ENCODE assay signal across 20 cellular contexts in genomic region chr15:51079226-51079625, GRCh38. TPM values are rescaled to one million over a fixed set of nuclear protein-coding genes. Genes with fewer than 3 reads are reported as not detected.
DNase-seq lines count a peak whose midpoint lies in the region; ATAC-seq and TF ChIP-seq lines count a peak whose summit lies in the region.
"Had no signal": no experiment of that assay in that cellular context is flagged by ENCODE, and none has a peak within 500 bp of the region (broad histone marks: within the 10 kb centered on the region; RNA-seq: fewer than 3 reads in every experiment).

No MANE protein-coding gene starts in this region.

- TF ChIP-seq CTCF in right atrium auricular region (IDR thresholded peaks at IDR 0.05), result no peak
- no peak for TF ChIP-seq CTCF in mucosa of descending colon (IDR thresholded peaks at IDR 0.05)

- H3K4me3 Mint-ChIP-seq in activated T-helper 17 cell treated with anti-CD3 and anti-CD28 coated beads, Interleukin-2, amount 50 U/mL, for 72 hours, result peak overlapping the region; percentile 0
- peak overlapping the region in 1 of 2 donors; percentile 10 for H3K4me3 Mint-ChIP-seq in stimulated activated naive B cell treated with anti-CD40 and anti-IgM and Interleukin-4, amounts not matched to agents 10 μg/mL and 1 μg/mL and 100 μg/mL, for 72 hours
- H3K4me3 Mint-ChIP-seq: CD8-positive, alpha-beta T cell had no signal

- intact Hi-C loops in left ventricle myocardium superior (cut with micrococcal nuclease), result no loop called here
- intact Hi-C loops in mucosa of descending colon (cut with DNase I, micrococcal nuclease), result no loop called here

- H3K27me3 ChIP-seq in right atrium auricular region, result no peaks in the 10 kb centered on the region
- H3K27me3 ChIP-seq: BLaER1 treated with 17β-estradiol and CSF1 and Interleukin-3, amounts not matched to agents 10 nM and 100 nM; Peyer's patch had no signal

- H3K27me3 Mint-ChIP-seq in activated T-helper 17 cell treated with anti-CD3 and anti-CD28 coated beads, Interleukin-2, amount 50 U/mL, for 72 hours, result peaks cover 15% of the 10 kb centered on the region
- H3K27me3 Mint-ChIP-seq in stimulated activated naive B cell treated with anti-CD40 and anti-IgM and Interleukin-4, amounts not matched to agents 10 μg/mL and 1 μg/mL and 100 μg/mL, for 72 hours, result peaks cover 15 to 16% of the 10 kb centered on the region in 2 donors

- H3K4me3 ChIP-seq in right atrium auricular region, result no peak overlapping the region
- H3K4me3 ChIP-seq in mucosa of descending colon, result no peak overlapping the region
- H3K4me3 ChIP-seq: BLaER1 treated with 17β-estradiol and CSF1 and Interleukin-3, amounts not matched to agents 10 nM and 100 nM; Peyer's patch had no signal

- H3K9me3 Mint-ChIP-seq in activated T-helper 17 cell treated with anti-CD3 and anti-CD28 coated beads, Interleukin-2, amount 50 U/mL, for 72 hours, result no peaks in the 10 kb centered on the region
- H3K9me3 Mint-ChIP-seq in stimulated activated naive B cell treated with anti-CD40 and anti-IgM and Interleukin-4, amounts not matched to agents 10 μg/mL and 1 μg/mL and 100 μg/mL, for 72 hours, result peaks cover 0 to 3% of the 10 kb centered on the region in 2 donors
- H3K9me3 Mint-ChIP-seq: CD8-positive, alpha-beta T cell had no signal

- H3K27ac ChIP-seq in right atrium auricular region, result no peak overlapping the region
- H3K27ac ChIP-seq: BLaER1 treated with 17β-estradiol and CSF1 and Interleukin-3, amounts not matched to agents 10 nM and 100 nM; Peyer's patch had no signal

- H3K36me3 Mint-ChIP-seq in activated T-helper 17 cell treated with anti-CD3 and anti-CD28 coated beads, Interleukin-2, amount 50 U/mL, for 72 hours (ENCODE audit: low read depth), result no peaks in the 10 kb centered on the region
- H3K36me3 Mint-ChIP-seq in stimulated activated naive B cell treated with anti-CD40 and anti-IgM and Interleukin-4, amounts not matched to agents 10 μg/mL and 1 μg/mL and 100 μg/mL, for 72 hours, result peaks cover 4 to 5% of the 10 kb centered on the region in 2 donors
- H3K36me3 Mint-ChIP-seq: CD8-positive, alpha-beta T cell had no signal

- no peak overlapping the region for H3K27ac Mint-ChIP-seq in activated T-helper 17 cell treated with anti-CD3 and anti-CD28 coated beads, Interleukin-2, amount 50 U/mL, for 72 hours
- peak overlapping the region; percentile 75 for H3K27ac Mint-ChIP-seq in stimulated activated naive B cell treated with anti-CD40 and anti-IgM and Interleukin-4, amounts not matched to agents 10 μg/mL and 1 μg/mL and 100 μg/mL, for 72 hours
- H3K27ac Mint-ChIP-seq: CD8-positive, alpha-beta T cell had no signal

- H3K4me1 ChIP-seq in right atrium auricular region (peaks cover 0 to 17% of the 10 kb centered on the region in 2 donors), mucosa of descending colon (ENCODE audit: low read depth) (peaks cover 3% of the 10 kb centered on the region)
- H3K4me1 ChIP-seq: Peyer's patch had no signal

- no peaks in the 10 kb centered on the region for H3K9me3 ChIP-seq in right atrium auricular region
- H3K9me3 ChIP-seq in mucosa of descending colon, result no peaks in the 10 kb centered on the region
- H3K9me3 ChIP-seq: Peyer's patch had no signal

- peaks cover 5% of the 10 kb centered on the region for H3K4me1 Mint-ChIP-seq in activated T-helper 17 cell treated with anti-CD3 and anti-CD28 coated beads, Interleukin-2, amount 50 U/mL, for 72 hours
- peaks cover 20 to 26% of the 10 kb centered on the region in 2 donors for H3K4me1 Mint-ChIP-seq in stimulated activated naive B cell treated with anti-CD40 and anti-IgM and Interleukin-4, amounts not matched to agents 10 μg/mL and 1 μg/mL and 100 μg/mL, for 72 hours

- DNase-seq in left ventricle myocardium superior (no peak), right atrium auricular region (ENCODE audit: low spot score) (no peak), mucosa of descending colon (no peak)
- no peak for DNase-seq in stimulated activated naive B cell treated with anti-CD40 and anti-IgM and Interleukin-4, amounts not matched to agents 10 μg/mL and 1 μg/mL and 100 μg/mL, for 72 hours
- DNase-seq: Calu3; CD8-positive, alpha-beta T cell; DMS153; KBM-7; NCI-H1105; NCI-H2029 treated with DMSO at 0.1 percent for 48 hours; NCI-H2171; NCI-H524 treated with DMSO at 0.1 percent for 48 hours; NCI-H82; Peyer's patch had no signal

- H3K36me3 ChIP-seq in right atrium auricular region, result no peaks in the 10 kb centered on the region
- H3K36me3 ChIP-seq in mucosa of descending colon (ENCODE audit: low read depth), result no peaks in the 10 kb centered on the region
- H3K36me3 ChIP-seq: BLaER1 treated with 17β-estradiol and CSF1 and Interleukin-3, amounts not matched to agents 10 nM and 100 nM; Peyer's patch had no signal

- ATAC-seq in left ventricle myocardium superior (peak; percentile 47), mucosa of descending colon (peak; percentile 20), GM18858 (IDR thresholded peaks at IDR 0.05; ENCODE audit: unreplicated experiment) (no peak), HG02970 (IDR thresholded peaks at IDR 0.05; ENCODE audit: low FRiP score, unreplicated experiment) (no peak), HG02852 (IDR thresholded peaks at IDR 0.05; ENCODE audit: unreplicated experiment) (no peak)
- no peak for ATAC-seq in activated T-helper 17 cell treated with anti-CD3 and anti-CD28 coated beads, Interleukin-2, amount 50 U/mL, for 72 hours (replicated peaks)
- no peak for ATAC-seq in stimulated activated naive B cell treated with anti-CD40 and anti-IgM and Interleukin-4, amounts not matched to agents 10 μg/mL and 1 μg/mL and 100 μg/mL, for 72 hours (replicated peaks)
- ATAC-seq: CD8-positive, alpha-beta T cell had no signal

RNA-seq across cellular contexts. Expression of gene TNFAIP8L3, which starts 15.5 kb away (rescaled TPM):
- total RNA-seq in left ventricle myocardium superior (4.9 TPM), right atrium auricular region (1 to 10 TPM; 1.2 to 7.7 TPM), mucosa of descending colon (10 to 100 TPM in 2 of 3 donors, 1 to 10 TPM in 1; 8.2 to 11.2 (median 10.0) TPM)
- not detected for total RNA-seq in activated T-helper 17 cell treated with anti-CD3 and anti-CD28 coated beads, Interleukin-2, amount 50 U/mL, for 72 hours
- total RNA-seq: Calu3; CD8-positive, alpha-beta T cell; G401 had no signal

Comparison
In these comparisons a context has a peak if more than half of its experiments do, and no peak if none do; other contexts are left out.
1. ATAC-seq: peak in left ventricle myocardium superior (single experiment) and mucosa of descending colon (single experiment); none in activated T-helper 17 cell treated with anti-CD3 and anti-CD28 coated beads, Interleukin-2, amount 50 U/mL, for 72 hours (single experiment), stimulated activated naive B cell treated with anti-CD40 and anti-IgM and Interleukin-4, amounts not matched to agents 10 μg/mL and 1 μg/mL and 100 μg/mL, for 72 hours (0 of 2), GM18858 (single experiment), HG02970 (single experiment) and HG02852 (single experiment).